ENCODE assay signal across 17 cellular contexts in genomic region chr20:8740265-8740664, GRCh38.
A peak's percentile ranks its signal among the peaks of the same experiment; 100 is the strongest.
DNase-seq lines count a peak whose midpoint lies in the region; ATAC-seq, FAIRE-seq and TF ChIP-seq lines count a peak whose summit lies in the region.
"Had no signal": no experiment of that assay in that cellular context is flagged by ENCODE, and none has a peak within 500 bp of the region (broad histone marks: within the 10 kb centered on the region; RNA-seq: fewer than 3 reads in every experiment).

No MANE protein-coding gene starts in this region.

- no peaks in the 10 kb centered on the region for H3K36me3 ChIP-seq in PC-9 (ENCODE audit: low read depth)

- H3K36me3 Mint-ChIP-seq in activated T-helper 1 cell treated with anti-CD3 and anti-CD28 coated beads, Interleukin-12 subunit alpha, Interleukin-12 subunit beta, Interleukin-2, Interleukin-4 antibody, amounts not matched to agents 30 ng/mL and 10 ng/mL and 1 ng/mL, durations not matched to agents 14 hours and 24 hours and 36 hours (ENCODE audit: low read depth) = no peaks in the 10 kb centered on the region

- H3K4me3 ChIP-seq in PC-9 = no peak overlapping the region

- H4K20me1 ChIP-seq in PC-9 (ENCODE audit: insufficient read depth) = no peaks in the 10 kb centered on the region

- no peak for FAIRE-seq in GM12892 (lab: Jason Lieb, UNC)

- CTCF ChIA-PET in PC-9 (lab: Charles Lee) = no interaction called here

- TF ChIP-seq POLR2A in GM12892 (IDR thresholded peaks at IDR 0.05; ENCODE audit: low read depth, low read length) = no peak

- DNase-seq in activated T-helper 1 cell treated with anti-CD3 and anti-CD28 coated beads, Interleukin-12 subunit alpha, Interleukin-12 subunit beta, Interleukin-2, Interleukin-4 antibody, amounts not matched to agents 30 ng/mL and 10 ng/mL and 1 ng/mL, durations not matched to agents 14 hours and 24 hours and 36 hours (ENCODE audit: low spot score) = no peak
- no peak for DNase-seq in PC-9
- no peak for DNase-seq in GM12892 (ENCODE audit: insufficient read length)
- DNase-seq: activated naive CD8-positive, alpha-beta T cell treated with anti-CD3 and anti-CD28 coated beads, Interleukin-2, amount 50 U/mL, for 24 hours; cerebellar nuclear complex; HCEC 1CT; hippocampal formation; NCI-H1436 treated with DMSO at 0.1 percent for 48 hours; NCI-H774; nephron progenitor cell; stimulated activated CD4-positive, alpha-beta T cell treated with anti-CD3 and anti-CD28 coated beads, Interleukin-4, amount 100 ng/mL, for 4 hours had no signal

- peak; percentile 84 for ATAC-seq in GM18508 (IDR thresholded peaks at IDR 0.05; ENCODE audit: insufficient read depth, unreplicated experiment)
- peak; percentile 85 for ATAC-seq in GM19463 (IDR thresholded peaks at IDR 0.05; ENCODE audit: unreplicated experiment)
- ATAC-seq in HG02852 (IDR thresholded peaks at IDR 0.05; ENCODE audit: unreplicated experiment) = peak; percentile 86
- peak; percentile 77 for ATAC-seq in HG03457 (IDR thresholded peaks at IDR 0.05; ENCODE audit: unreplicated experiment)
- ATAC-seq in SK-N-SH treated with all-trans-retinoic acid at 6 μM for 48 hours = no peak
- ATAC-seq: activated naive CD8-positive, alpha-beta T cell treated with anti-CD3 and anti-CD28 coated beads, Interleukin-2, amount 50 U/mL, for 24 hours; Right ventricle myocardium inferior had no signal

- H2AFZ ChIP-seq in PC-9 = no peak overlapping the region

- H3K9me2 ChIP-seq in PC-9 (ENCODE audit: insufficient read depth) = no peaks in the 10 kb centered on the region

- H3K27ac ChIP-seq in PC-9 = no peak overlapping the region

- H3K27ac Mint-ChIP-seq in activated T-helper 1 cell treated with anti-CD3 and anti-CD28 coated beads, Interleukin-12 subunit alpha, Interleukin-12 subunit beta, Interleukin-2, Interleukin-4 antibody, amounts not matched to agents 30 ng/mL and 10 ng/mL and 1 ng/mL, durations not matched to agents 14 hours and 24 hours and 36 hours = no peak overlapping the region
- H3K27ac Mint-ChIP-seq: activated naive CD8-positive, alpha-beta T cell treated with anti-CD3 and anti-CD28 coated beads, Interleukin-2, amount 50 U/mL, for 24 hours; nephron progenitor cell had no signal

- H3K4me1 ChIP-seq in PC-9 (replicated peaks; ENCODE audit: insufficient read depth) = no peaks in the 10 kb centered on the region

- intact Hi-C loops in activated T-helper 1 cell treated with anti-CD3 and anti-CD28 coated beads, Interleukin-12 subunit alpha, Interleukin-12 subunit beta, Interleukin-2, Interleukin-4 antibody, amounts not matched to agents 30 ng/mL and 10 ng/mL and 1 ng/mL, durations not matched to agents 14 hours and 24 hours and 36 hours (cut with micrococcal nuclease) = loop anchor here (10.0 kb wide), 1 partner anchor 525 kb away; no protein-coding TSS in a partner anchor
- intact Hi-C loops in PC-9 (cut with micrococcal nuclease; ENCODE audit: unreplicated experiment) = no loop called here

- no TSS peak for BruUV-seq in PC-9 (replicated peaks; lab: Mats Ljungman, UMichigan)

- no peaks in the 10 kb centered on the region for H3K9me3 ChIP-seq in PC-9 (ENCODE audit: insufficient read depth, low read depth)

- H3K9me3 Mint-ChIP-seq in activated T-helper 1 cell treated with anti-CD3 and anti-CD28 coated beads, Interleukin-12 subunit alpha, Interleukin-12 subunit beta, Interleukin-2, Interleukin-4 antibody, amounts not matched to agents 30 ng/mL and 10 ng/mL and 1 ng/mL, durations not matched to agents 14 hours and 24 hours and 36 hours = no peaks in the 10 kb centered on the region
- H3K9me3 Mint-ChIP-seq: activated naive CD8-positive, alpha-beta T cell treated with anti-CD3 and anti-CD28 coated beads, Interleukin-2, amount 50 U/mL, for 24 hours; nephron progenitor cell had no signal

- no peaks in the 10 kb centered on the region for H3K27me3 Mint-ChIP-seq in activated T-helper 1 cell treated with anti-CD3 and anti-CD28 coated beads, Interleukin-12 subunit alpha, Interleukin-12 subunit beta, Interleukin-2, Interleukin-4 antibody, amounts not matched to agents 30 ng/mL and 10 ng/mL and 1 ng/mL, durations not matched to agents 14 hours and 24 hours and 36 hours (ENCODE audit: insufficient read depth)
- H3K27me3 Mint-ChIP-seq: activated naive CD8-positive, alpha-beta T cell treated with anti-CD3 and anti-CD28 coated beads, Interleukin-2, amount 50 U/mL, for 24 hours had no signal

- H3K4me3 Mint-ChIP-seq in activated T-helper 1 cell treated with anti-CD3 and anti-CD28 coated beads, Interleukin-12 subunit alpha, Interleukin-12 subunit beta, Interleukin-2, Interleukin-4 antibody, amounts not matched to agents 30 ng/mL and 10 ng/mL and 1 ng/mL, durations not matched to agents 14 hours and 24 hours and 36 hours = no peak overlapping the region
- H3K4me3 Mint-ChIP-seq: activated naive CD8-positive, alpha-beta T cell treated with anti-CD3 and anti-CD28 coated beads, Interleukin-2, amount 50 U/mL, for 24 hours; nephron progenitor cell had no signal

- no peak for TF ChIP-seq CTCF in PC-9 (conservative IDR thresholded peaks at IDR 0.05)

- H3K4me2 ChIP-seq in PC-9 = no peak overlapping the region

- H3F3A ChIP-seq in PC-9 (ENCODE audit: insufficient read depth, low read depth) = no peaks in the 10 kb centered on the region

- no peaks in the 10 kb centered on the region for H3K79me2 ChIP-seq in PC-9 (ENCODE audit: low read depth)

- no peaks in the 10 kb centered on the region for H3K4me1 Mint-ChIP-seq in activated T-helper 1 cell treated with anti-CD3 and anti-CD28 coated beads, Interleukin-12 subunit alpha, Interleukin-12 subunit beta, Interleukin-2, Interleukin-4 antibody, amounts not matched to agents 30 ng/mL and 10 ng/mL and 1 ng/mL, durations not matched to agents 14 hours and 24 hours and 36 hours (ENCODE audit: low read depth)
- H3K4me1 Mint-ChIP-seq: nephron progenitor cell had no signal

- POLR2A ChIA-PET in PC-9 (lab: Charles Lee; ENCODE audit: unreplicated experiment) = no interaction called here

- H3K27me3 ChIP-seq in PC-9 (ENCODE audit: insufficient read depth, low read depth) = no peaks in the 10 kb centered on the region

TF ChIP-seq in SK-N-SH treated with all-trans-retinoic acid at 6 μM for 48 hours, 23 proteins besides CTCF, POLR2A, EP300 and RAD21:
- no peak for TF ChIP-seq SNAI2 (CRISPR knock-in tag; IDR thresholded peaks at IDR 0.05)
- no peak for TF ChIP-seq CREB5 (CRISPR knock-in tag; IDR thresholded peaks at IDR 0.05; ENCODE audit: low read depth)
- TF ChIP-seq OSR1 (CRISPR knock-in tag; IDR thresholded peaks at IDR 0.05) = no peak
- no peak for TF ChIP-seq ZFP30 (CRISPR knock-in tag; IDR thresholded peaks at IDR 0.05)
- no peak for TF ChIP-seq GLIS3 (CRISPR knock-in tag; IDR thresholded peaks at IDR 0.05)
- TF ChIP-seq, protein P1, sequence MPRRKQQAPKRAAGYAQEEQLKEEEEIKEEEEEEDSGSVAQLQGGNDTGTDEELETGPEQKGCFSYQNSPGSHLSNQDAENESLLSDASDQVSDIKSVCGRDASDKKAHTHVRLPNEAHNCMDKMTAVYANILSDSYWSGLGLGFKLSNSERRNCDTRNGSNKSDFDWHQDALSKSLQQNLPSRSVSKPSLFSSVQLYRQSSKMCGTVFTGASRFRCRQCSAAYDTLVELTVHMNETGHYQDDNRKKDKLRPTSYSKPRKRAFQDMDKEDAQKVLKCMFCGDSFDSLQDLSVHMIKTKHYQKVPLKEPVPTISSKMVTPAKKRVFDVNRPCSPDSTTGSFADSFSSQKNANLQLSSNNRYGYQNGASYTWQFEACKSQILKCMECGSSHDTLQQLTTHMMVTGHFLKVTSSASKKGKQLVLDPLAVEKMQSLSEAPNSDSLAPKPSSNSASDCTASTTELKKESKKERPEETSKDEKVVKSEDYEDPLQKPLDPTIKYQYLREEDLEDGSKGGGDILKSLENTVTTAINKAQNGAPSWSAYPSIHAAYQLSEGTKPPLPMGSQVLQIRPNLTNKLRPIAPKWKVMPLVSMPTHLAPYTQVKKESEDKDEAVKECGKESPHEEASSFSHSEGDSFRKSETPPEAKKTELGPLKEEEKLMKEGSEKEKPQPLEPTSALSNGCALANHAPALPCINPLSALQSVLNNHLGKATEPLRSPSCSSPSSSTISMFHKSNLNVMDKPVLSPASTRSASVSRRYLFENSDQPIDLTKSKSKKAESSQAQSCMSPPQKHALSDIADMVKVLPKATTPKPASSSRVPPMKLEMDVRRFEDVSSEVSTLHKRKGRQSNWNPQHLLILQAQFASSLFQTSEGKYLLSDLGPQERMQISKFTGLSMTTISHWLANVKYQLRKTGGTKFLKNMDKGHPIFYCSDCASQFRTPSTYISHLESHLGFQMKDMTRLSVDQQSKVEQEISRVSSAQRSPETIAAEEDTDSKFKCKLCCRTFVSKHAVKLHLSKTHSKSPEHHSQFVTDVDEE (CRISPR knock-in tag; IDR thresholded peaks at IDR 0.05) = no peak
- TF ChIP-seq ZNF565 (CRISPR knock-in tag; conservative IDR thresholded peaks at IDR 0.05; ENCODE audit: low read depth) = no peak
- TF ChIP-seq, protein P2, sequence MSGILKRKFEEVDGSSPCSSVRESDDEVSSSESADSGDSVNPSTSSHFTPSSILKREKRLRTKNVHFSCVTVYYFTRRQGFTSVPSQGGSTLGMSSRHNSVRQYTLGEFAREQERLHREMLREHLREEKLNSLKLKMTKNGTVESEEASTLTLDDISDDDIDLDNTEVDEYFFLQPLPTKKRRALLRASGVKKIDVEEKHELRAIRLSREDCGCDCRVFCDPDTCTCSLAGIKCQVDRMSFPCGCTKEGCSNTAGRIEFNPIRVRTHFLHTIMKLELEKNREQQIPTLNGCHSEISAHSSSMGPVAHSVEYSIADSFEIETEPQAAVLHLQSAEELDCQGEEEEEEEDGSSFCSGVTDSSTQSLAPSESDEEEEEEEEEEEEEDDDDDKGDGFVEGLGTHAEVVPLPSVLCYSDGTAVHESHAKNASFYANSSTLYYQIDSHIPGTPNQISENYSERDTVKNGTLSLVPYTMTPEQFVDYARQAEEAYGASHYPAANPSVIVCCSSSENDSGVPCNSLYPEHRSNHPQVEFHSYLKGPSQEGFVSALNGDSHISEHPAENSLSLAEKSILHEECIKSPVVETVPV (CRISPR knock-in tag; IDR thresholded peaks at IDR 0.05) = no peak
